Comparison of ENCODE assay signal across 1 cellular context in the genomic region with DNA sequence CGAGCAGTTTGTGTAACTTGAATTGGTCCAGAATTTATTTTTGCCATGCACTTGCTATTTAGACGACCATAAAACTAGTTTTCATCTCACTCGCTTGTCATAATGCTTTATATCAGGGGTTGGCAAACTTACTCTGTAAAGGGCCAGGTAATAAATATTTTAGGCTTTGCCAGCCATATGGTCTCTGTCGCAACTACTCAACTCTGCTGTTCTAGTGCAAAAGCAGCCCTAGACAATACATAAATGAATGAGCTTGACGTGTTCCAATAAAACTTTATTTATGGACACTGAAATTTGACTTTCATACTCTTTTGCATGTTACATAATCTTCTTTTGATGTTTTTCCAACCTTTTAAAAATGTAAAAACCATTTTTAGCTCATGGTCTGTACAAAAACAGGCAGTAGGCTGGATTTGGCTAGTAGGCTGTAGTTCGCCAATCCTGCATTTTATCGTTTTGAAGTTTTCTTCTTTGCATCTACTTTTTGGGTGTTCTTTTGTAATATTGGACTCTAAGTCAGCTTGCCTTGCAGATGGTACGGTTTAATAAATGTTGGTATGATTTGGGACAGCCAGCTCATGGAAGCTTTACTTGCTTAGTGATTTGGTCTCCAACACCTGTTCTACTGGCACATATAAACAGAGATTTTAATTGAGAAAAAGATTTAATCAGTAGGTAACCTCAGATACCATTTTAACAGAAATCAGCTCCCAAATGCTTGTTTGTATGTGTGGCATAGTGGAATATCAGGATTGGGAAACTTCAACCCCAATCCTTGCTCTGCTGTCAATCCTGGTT.
TF ChIP-seq lines count a peak whose summit lies in the region.

No MANE protein-coding gene starts in this region.

TF ChIP-seq in K562, 482 proteins besides CTCF, POLR2A, EP300 and RAD21:
- TF ChIP-seq ZNF232 (CRISPR knock-in tag; IDR thresholded peaks at IDR 0.05) = no peak
- TF ChIP-seq, protein P1, sequence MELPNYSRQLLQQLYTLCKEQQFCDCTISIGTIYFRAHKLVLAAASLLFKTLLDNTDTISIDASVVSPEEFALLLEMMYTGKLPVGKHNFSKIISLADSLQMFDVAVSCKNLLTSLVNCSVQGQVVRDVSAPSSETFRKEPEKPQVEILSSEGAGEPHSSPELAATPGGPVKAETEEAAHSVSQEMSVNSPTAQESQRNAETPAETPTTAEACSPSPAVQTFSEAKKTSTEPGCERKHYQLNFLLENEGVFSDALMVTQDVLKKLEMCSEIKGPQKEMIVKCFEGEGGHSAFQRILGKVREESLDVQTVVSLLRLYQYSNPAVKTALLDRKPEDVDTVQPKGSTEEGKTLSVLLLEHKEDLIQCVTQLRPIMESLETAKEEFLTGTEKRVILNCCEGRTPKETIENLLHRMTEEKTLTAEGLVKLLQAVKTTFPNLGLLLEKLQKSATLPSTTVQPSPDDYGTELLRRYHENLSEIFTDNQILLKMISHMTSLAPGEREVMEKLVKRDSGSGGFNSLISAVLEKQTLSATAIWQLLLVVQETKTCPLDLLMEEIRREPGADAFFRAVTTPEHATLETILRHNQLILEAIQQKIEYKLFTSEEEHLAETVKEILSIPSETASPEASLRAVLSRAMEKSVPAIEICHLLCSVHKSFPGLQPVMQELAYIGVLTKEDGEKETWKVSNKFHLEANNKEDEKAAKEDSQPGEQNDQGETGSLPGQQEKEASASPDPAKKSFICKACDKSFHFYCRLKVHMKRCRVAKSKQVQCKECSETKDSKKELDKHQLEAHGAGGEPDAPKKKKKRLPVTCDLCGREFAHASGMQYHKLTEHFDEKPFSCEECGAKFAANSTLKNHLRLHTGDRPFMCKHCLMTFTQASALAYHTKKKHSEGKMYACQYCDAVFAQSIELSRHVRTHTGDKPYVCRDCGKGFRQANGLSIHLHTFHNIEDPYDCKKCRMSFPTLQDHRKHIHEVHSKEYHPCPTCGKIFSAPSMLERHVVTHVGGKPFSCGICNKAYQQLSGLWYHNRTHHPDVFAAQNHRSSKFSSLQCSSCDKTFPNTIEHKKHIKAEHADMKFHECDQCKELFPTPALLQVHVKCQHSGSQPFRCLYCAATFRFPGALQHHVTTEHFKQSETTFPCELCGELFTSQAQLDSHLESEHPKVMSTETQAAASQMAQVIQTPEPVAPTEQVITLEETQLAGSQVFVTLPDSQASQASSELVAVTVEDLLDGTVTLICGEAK (IDR thresholded peaks at IDR 0.05) = peak; percentile 85
- TF ChIP-seq, protein P1 (CRISPR knock-in tag; IDR thresholded peaks at IDR 0.05) = no peak
- no peak for TF ChIP-seq ZNF277 (CRISPR knock-in tag; IDR thresholded peaks at IDR 0.05; ENCODE audit: borderline replicate concordance)
- no peak for TF ChIP-seq JUND (IDR thresholded peaks at IDR 0.05; ENCODE audit: borderline replicate concordance, low read depth, low read length)
- no peak for TF ChIP-seq JUND (tag; IDR thresholded peaks at IDR 0.05; ENCODE audit: borderline replicate concordance, low read depth, low read length)
- TF ChIP-seq, protein P2, sequence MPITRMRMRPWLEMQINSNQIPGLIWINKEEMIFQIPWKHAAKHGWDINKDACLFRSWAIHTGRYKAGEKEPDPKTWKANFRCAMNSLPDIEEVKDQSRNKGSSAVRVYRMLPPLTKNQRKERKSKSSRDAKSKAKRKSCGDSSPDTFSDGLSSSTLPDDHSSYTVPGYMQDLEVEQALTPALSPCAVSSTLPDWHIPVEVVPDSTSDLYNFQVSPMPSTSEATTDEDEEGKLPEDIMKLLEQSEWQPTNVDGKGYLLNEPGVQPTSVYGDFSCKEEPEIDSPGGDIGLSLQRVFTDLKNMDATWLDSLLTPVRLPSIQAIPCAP (CRISPR knock-in tag; IDR thresholded peaks at IDR 0.05; ENCODE audit: borderline replicate concordance) = no peak
- TF ChIP-seq, protein P3, sequence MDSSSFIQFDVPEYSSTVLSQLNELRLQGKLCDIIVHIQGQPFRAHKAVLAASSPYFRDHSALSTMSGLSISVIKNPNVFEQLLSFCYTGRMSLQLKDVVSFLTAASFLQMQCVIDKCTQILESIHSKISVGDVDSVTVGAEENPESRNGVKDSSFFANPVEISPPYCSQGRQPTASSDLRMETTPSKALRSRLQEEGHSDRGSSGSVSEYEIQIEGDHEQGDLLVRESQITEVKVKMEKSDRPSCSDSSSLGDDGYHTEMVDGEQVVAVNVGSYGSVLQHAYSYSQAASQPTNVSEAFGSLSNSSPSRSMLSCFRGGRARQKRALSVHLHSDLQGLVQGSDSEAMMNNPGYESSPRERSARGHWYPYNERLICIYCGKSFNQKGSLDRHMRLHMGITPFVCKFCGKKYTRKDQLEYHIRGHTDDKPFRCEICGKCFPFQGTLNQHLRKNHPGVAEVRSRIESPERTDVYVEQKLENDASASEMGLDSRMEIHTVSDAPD (CRISPR knock-in tag; IDR thresholded peaks at IDR 0.05) = no peak
- TF ChIP-seq, protein P4, sequence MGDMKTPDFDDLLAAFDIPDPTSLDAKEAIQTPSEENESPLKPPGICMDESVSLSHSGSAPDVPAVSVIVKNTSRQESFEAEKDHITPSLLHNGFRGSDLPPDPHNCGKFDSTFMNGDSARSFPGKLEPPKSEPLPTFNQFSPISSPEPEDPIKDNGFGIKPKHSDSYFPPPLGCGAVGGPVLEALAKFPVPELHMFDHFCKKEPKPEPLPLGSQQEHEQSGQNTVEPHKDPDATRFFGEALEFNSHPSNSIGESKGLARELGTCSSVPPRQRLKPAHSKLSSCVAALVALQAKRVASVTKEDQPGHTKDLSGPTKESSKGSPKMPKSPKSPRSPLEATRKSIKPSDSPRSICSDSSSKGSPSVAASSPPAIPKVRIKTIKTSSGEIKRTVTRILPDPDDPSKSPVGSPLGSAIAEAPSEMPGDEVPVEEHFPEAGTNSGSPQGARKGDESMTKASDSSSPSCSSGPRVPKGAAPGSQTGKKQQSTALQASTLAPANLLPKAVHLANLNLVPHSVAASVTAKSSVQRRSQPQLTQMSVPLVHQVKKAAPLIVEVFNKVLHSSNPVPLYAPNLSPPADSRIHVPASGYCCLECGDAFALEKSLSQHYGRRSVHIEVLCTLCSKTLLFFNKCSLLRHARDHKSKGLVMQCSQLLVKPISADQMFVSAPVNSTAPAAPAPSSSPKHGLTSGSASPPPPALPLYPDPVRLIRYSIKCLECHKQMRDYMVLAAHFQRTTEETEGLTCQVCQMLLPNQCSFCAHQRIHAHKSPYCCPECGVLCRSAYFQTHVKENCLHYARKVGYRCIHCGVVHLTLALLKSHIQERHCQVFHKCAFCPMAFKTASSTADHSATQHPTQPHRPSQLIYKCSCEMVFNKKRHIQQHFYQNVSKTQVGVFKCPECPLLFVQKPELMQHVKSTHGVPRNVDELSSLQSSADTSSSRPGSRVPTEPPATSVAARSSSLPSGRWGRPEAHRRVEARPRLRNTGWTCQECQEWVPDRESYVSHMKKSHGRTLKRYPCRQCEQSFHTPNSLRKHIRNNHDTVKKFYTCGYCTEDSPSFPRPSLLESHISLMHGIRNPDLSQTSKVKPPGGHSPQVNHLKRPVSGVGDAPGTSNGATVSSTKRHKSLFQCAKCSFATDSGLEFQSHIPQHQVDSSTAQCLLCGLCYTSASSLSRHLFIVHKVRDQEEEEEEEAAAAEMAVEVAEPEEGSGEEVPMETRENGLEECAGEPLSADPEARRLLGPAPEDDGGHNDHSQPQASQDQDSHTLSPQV (IDR thresholded peaks at IDR 0.05) = no peak
- TF ChIP-seq, protein P5, sequence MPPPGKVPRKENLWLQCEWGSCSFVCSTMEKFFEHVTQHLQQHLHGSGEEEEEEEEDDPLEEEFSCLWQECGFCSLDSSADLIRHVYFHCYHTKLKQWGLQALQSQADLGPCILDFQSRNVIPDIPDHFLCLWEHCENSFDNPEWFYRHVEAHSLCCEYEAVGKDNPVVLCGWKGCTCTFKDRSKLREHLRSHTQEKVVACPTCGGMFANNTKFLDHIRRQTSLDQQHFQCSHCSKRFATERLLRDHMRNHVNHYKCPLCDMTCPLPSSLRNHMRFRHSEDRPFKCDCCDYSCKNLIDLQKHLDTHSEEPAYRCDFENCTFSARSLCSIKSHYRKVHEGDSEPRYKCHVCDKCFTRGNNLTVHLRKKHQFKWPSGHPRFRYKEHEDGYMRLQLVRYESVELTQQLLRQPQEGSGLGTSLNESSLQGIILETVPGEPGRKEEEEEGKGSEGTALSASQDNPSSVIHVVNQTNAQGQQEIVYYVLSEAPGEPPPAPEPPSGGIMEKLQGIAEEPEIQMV (tag; conservative IDR thresholded peaks at IDR 0.05; ENCODE audit: low read depth) = no peak
- TF ChIP-seq POLR2H (tag; IDR thresholded peaks at IDR 0.05; ENCODE audit: low read depth) = 0 out of 2 replicates have a peak, but pooled peaks have one; percentile 18
- TF ChIP-seq KHSRP (IDR thresholded peaks at IDR 0.05) = no peak
